In the genomic region with DNA sequence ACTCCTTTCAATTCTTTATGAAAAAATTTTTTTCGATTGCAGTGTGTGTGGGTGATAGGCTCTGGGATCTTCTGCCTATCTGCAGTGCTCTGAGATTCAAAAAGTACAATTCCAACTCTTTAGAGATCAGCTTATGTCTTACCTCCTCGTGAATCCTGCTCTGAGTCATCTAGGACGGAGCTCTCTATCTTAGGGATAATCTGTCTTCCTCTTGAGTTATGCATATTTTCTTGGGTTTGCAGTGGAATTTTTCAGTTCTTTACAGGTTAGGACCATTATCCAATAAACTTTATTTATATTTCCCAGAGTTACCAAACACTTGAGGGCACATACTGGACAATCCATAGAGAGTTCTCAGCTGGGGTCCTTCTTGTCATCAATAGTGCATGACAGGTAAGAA, we compare ENCODE assay signal across 24 cellular contexts.
"Had no signal": no experiment of that assay in that cellular context is flagged by ENCODE, and none has a peak within 500 bp of the region (broad histone marks: within the 10 kb centered on the region; RNA-seq: fewer than 3 reads in every experiment).

No MANE protein-coding gene starts in this region.

- H3K36me3 ChIP-seq: stomach, suprapubic skin, thoracic aorta, thyroid gland, tibial artery, tibial nerve, transverse colon, upper lobe of left lung, upper lobe of right lung, uterus, vagina had no signal

- H3K27ac ChIP-seq: stomach, suprapubic skin, testis, thoracic aorta, thyroid gland, tibial artery, tibial nerve, transverse colon, upper lobe of left lung, upper lobe of right lung, uterus, vagina had no signal

- H3K4me1 ChIP-seq: stomach, suprapubic skin, testis, tibial artery, transverse colon, upper lobe of right lung, uterus, vagina had no signal

- H3K27me3 ChIP-seq: suprapubic skin, testis, thyroid gland, tibial artery, tibial nerve, transverse colon, upper lobe of left lung, upper lobe of right lung, uterus, vagina had no signal

- H3K4me3 ChIP-seq: stomach, suprapubic skin, testis, thoracic aorta, thyroid gland, tibial artery, tibial nerve, transverse colon, upper lobe of left lung, upper lobe of right lung, uterus, vagina had no signal

- ATAC-seq: stimulated activated effector memory CD8-positive, alpha-beta T cell treated with anti-CD3 and anti-CD28 coated beads, Interleukin-12 subunit alpha, Interleukin-12 subunit beta, amount 100 ng/mL, for 72 hours; stimulated activated naive CD8-positive, alpha-beta T cell treated with anti-CD3 and anti-CD28 coated beads, Interleukin-15, amount 100 ng/mL, for 72 hours; stimulated activated naive CD8-positive, alpha-beta T cell treated with anti-CD3 and anti-CD28 coated beads, Interleukin-15, Interleukin-2, amounts not matched to agents 100 U/mL and 50 U/mL, for 24 hours; upper lobe of right lung had no signal

- DNase-seq: stimulated activated CD4-positive, alpha-beta T cell treated with anti-CD3 and anti-CD28 coated beads, Interleukin-2, amount 100 ng/mL, for 48 hours; stimulated activated CD4-positive, alpha-beta T cell treated with anti-CD3 and anti-CD28 coated beads, Interleukin-4, amount 100 ng/mL, for 1 hour; stimulated activated CD4-positive, alpha-beta T cell treated with anti-CD3 and anti-CD28 coated beads, Interleukin-4, amount 100 ng/mL, for 24 hours; stimulated activated CD4-positive, alpha-beta T cell treated with anti-CD3 and anti-CD28 coated beads, Interleukin-4, amount 100 ng/mL, for 4 hours; stimulated activated CD8-positive, alpha-beta memory T cell treated with anti-CD3 and anti-CD28 coated beads, Interleukin-4, amount 100 ng/mL, for 48 hours; stimulated activated naive B cell treated with anti-CD40 and anti-IgM and Interleukin-4, amounts not matched to agents 10 μg/mL and 1 μg/mL and 100 μg/mL, for 72 hours; stimulated activated naive CD4-positive, alpha-beta T cell; stimulated activated naive CD4-positive, alpha-beta T cell treated with Interleukin-2 at 50 U/mL for 16 hours; stimulated activated naive CD8-positive, alpha-beta T cell treated with anti-CD3 and anti-CD28 coated beads, Interleukin-15, amount 100 ng/mL, for 72 hours; stimulated activated naive CD8-positive, alpha-beta T cell treated with anti-CD3 and anti-CD28 coated beads, Interleukin-15, Interleukin-2, amounts not matched to agents 100 U/mL and 50 U/mL, for 24 hours; stomach; substantia nigra; testis; tibial artery; transverse colon; upper lobe of left lung; upper lobe of right lung; uterus had no signal

- H3K9me3 ChIP-seq: stomach, suprapubic skin, testis, thoracic aorta, thyroid gland, tibial artery, transverse colon, upper lobe of left lung, upper lobe of right lung, uterus, vagina had no signal
